ENCODE assay signal across 27 cellular contexts in genomic region chrX:151085207-151085606, GRCh38.
"Had no signal": no experiment of that assay in that cellular context is flagged by ENCODE, and none has a peak within 500 bp of the region (broad histone marks: within the 10 kb centered on the region; RNA-seq: fewer than 3 reads in every experiment).

No MANE protein-coding gene starts in this region.

- H3K36me3 Mint-ChIP-seq: activated CD8-positive, alpha-beta memory T cell treated with anti-CD3 and anti-CD28 coated beads, Interleukin-2, amount 10 ng/mL, durations not matched to agents 7 days and 5 days; activated naive CD4-positive, alpha-beta T cell treated with anti-CD3 and anti-CD28 coated beads, Interleukin-2, amount 50 U/mL, for 72 hours had no signal

- H3K27me3 ChIP-seq: Peyer's patch, SJCRH30 had no signal

- H3K4me1 Mint-ChIP-seq: activated CD8-positive, alpha-beta memory T cell treated with anti-CD3 and anti-CD28 coated beads, Interleukin-2, amount 10 ng/mL, durations not matched to agents 7 days and 5 days had no signal

- H3K9ac ChIP-seq: SK-N-SH had no signal

- H3K27ac ChIP-seq: Peyer's patch, RWPE1, SJCRH30, VCaP had no signal

- H3K4me3 ChIP-seq: Peyer's patch, SJCRH30 had no signal

- H3K9me3 Mint-ChIP-seq: activated naive CD4-positive, alpha-beta T cell treated with anti-CD3 and anti-CD28 coated beads, Interleukin-2, amount 50 U/mL, for 72 hours; activated naive CD8-positive, alpha-beta T cell treated with anti-CD3 and anti-CD28 coated beads, Interleukin-2, amount 50 U/mL, for 24 hours; activated T-cell treated with anti-CD3 and anti-CD28 coated beads, Interleukin-2, amount 50 U/mL, for 24 hours; activated T-helper 1 cell treated with anti-CD3 and anti-CD28 coated beads, Interleukin-12 subunit alpha, Interleukin-12 subunit beta, Interleukin-2, Interleukin-4 antibody, amounts not matched to agents 30 ng/mL and 10 ng/mL and 1 ng/mL, durations not matched to agents 14 hours and 24 hours and 36 hours had no signal

- H3K4me2 ChIP-seq: SK-N-SH had no signal

- H3K27ac Mint-ChIP-seq: activated CD8-positive, alpha-beta memory T cell treated with anti-CD3 and anti-CD28 coated beads, Interleukin-2, amount 10 ng/mL, durations not matched to agents 7 days and 5 days; activated CD8-positive, alpha-beta T cell treated with anti-CD3 and anti-CD28 coated beads, Interleukin-2, amount 10 ng/mL, durations not matched to agents 7 days and 5 days; activated naive CD4-positive, alpha-beta T cell treated with anti-CD3 and anti-CD28 coated beads, Interleukin-2, amount 50 U/mL, for 72 hours; activated naive CD8-positive, alpha-beta T cell treated with anti-CD3 and anti-CD28 coated beads, Interleukin-2, amount 50 U/mL, for 24 hours; activated T-cell treated with anti-CD3 and anti-CD28 coated beads, Interleukin-2, amount 50 U/mL, for 24 hours; activated T-helper 1 cell treated with anti-CD3 and anti-CD28 coated beads, Interleukin-12 subunit alpha, Interleukin-12 subunit beta, Interleukin-2, Interleukin-4 antibody, amounts not matched to agents 30 ng/mL and 10 ng/mL and 1 ng/mL, durations not matched to agents 14 hours and 24 hours and 36 hours had no signal

- ATAC-seq: activated CD8-positive, alpha-beta memory T cell treated with anti-CD3 and anti-CD28 coated beads, Interleukin-2, amount 10 ng/mL, durations not matched to agents 7 days and 5 days; activated CD8-positive, alpha-beta T cell treated with anti-CD3 and anti-CD28 coated beads, Interleukin-2, amount 10 ng/mL, durations not matched to agents 7 days and 5 days; activated naive CD4-positive, alpha-beta T cell treated with anti-CD3 and anti-CD28 coated beads, Interleukin-2, amount 50 U/mL, for 72 hours; activated naive CD8-positive, alpha-beta T cell treated with anti-CD3 and anti-CD28 coated beads, Interleukin-2, amount 50 U/mL, for 24 hours had no signal

- H3K36me3 ChIP-seq: Peyer's patch, SJCRH30 had no signal

- H3K4me1 ChIP-seq: Peyer's patch, SJCRH30 had no signal

- H3K9me3 ChIP-seq: Peyer's patch, SJCRH30, SK-N-SH had no signal

- DNase-seq: activated CD4-positive, alpha-beta T cell treated with anti-CD3 and anti-CD28 coated beads for 4 hours; activated CD8-positive, alpha-beta memory T cell treated with anti-CD3 and anti-CD28 coated beads, Interleukin-2, amount 10 ng/mL, durations not matched to agents 7 days and 5 days; activated CD8-positive, alpha-beta T cell treated with anti-CD3 and anti-CD28 coated beads, Interleukin-2, amount 10 ng/mL, durations not matched to agents 7 days and 5 days; activated effector memory CD4-positive, alpha-beta T cell treated with Interleukin-2 at 50 U/mL for 16 hours; activated naive CD4-positive, alpha-beta T cell; activated naive CD8-positive, alpha-beta T cell treated with anti-CD3 and anti-CD28 coated beads, Interleukin-2, amount 50 U/mL, for 24 hours; activated T-cell treated with anti-CD3 and anti-CD28 coated beads, Interleukin-2, amount 50 U/mL, for 24 hours; amniotic stem cell; IMR-90; Kasumi-1; KBM-7; NCI-H1048; NCI-H146; NCI-H187 treated with DMSO at 0.1 percent for 48 hours; NCI-H345; NCI-H510A; NCI-H526 treated with DMSO at 0.1 percent for 48 hours; NCI-H82; Peyer's patch; Right ventricle myocardium superior; SJCRH30; SK-N-SH; T-helper 1 cell had no signal

- H3K4me3 Mint-ChIP-seq: activated CD8-positive, alpha-beta memory T cell treated with anti-CD3 and anti-CD28 coated beads, Interleukin-2, amount 10 ng/mL, durations not matched to agents 7 days and 5 days; activated CD8-positive, alpha-beta T cell treated with anti-CD3 and anti-CD28 coated beads, Interleukin-2, amount 10 ng/mL, durations not matched to agents 7 days and 5 days; activated naive CD8-positive, alpha-beta T cell treated with anti-CD3 and anti-CD28 coated beads, Interleukin-2, amount 50 U/mL, for 24 hours; activated T-cell treated with anti-CD3 and anti-CD28 coated beads, Interleukin-2, amount 50 U/mL, for 24 hours; activated T-helper 1 cell treated with anti-CD3 and anti-CD28 coated beads, Interleukin-12 subunit alpha, Interleukin-12 subunit beta, Interleukin-2, Interleukin-4 antibody, amounts not matched to agents 30 ng/mL and 10 ng/mL and 1 ng/mL, durations not matched to agents 14 hours and 24 hours and 36 hours had no signal
